Comparison of ENCODE assay signal across 8 cellular contexts in the genomic region with DNA sequence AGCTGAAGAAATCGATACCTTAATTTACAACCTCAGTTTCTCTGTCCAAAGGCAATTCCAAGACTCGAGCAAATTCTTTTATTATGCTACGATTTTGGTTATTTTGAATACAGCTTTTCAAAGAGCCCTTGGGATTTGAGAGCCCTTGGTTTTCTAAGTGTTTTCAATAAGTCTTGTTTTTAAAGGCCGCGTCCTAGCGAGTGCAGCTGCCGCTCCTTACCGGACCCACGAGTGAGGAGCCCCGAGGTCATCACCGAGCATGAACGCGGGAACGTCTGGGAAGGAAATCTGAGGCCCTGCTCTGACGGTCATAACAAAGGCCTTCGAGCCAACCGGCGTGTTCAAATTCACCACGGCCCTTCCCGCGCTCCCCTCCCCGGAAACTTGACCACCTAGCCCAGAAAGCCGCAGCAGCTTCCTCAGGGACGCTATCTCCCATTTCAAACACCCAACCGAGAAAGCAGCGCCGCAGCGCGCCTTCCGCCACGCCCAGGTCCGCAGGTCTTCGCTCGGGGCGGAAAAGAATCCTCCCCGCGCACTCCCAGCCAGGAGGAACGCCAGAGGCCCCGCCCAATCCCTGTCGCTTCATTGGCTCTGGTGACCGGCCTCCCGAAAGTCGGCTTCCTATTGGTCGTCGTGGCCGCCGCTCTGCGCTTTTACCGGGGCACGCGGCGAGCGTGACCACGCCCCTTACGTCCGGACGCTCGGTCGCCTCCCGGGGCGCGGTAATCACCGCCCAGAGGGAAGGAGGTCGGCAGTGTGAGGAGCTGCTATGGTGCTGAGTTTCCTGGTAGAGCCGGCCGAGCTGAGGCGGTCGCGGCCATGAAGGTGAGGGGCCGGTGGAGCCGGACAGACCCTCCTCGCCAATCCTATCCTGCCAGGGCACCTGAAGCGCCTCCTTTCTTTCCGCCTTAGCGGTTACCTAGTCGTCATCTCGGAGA. TPM values are rescaled to one million over a fixed set of nuclear protein-coding genes. Genes with fewer than 3 reads are reported as not detected.
DNase-seq lines count a peak whose midpoint lies in the region; ATAC-seq, FAIRE-seq and TF ChIP-seq lines count a peak whose summit lies in the region.

A gene with protein sequence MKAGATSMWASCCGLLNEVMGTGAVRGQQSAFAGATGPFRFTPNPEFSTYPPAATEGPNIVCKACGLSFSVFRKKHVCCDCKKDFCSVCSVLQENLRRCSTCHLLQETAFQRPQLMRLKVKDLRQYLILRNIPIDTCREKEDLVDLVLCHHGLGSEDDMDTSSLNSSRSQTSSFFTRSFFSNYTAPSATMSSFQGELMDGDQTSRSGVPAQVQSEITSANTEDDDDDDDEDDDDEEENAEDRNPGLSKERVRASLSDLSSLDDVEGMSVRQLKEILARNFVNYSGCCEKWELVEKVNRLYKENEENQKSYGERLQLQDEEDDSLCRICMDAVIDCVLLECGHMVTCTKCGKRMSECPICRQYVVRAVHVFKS (plus strand): TSS at position 728 of the 941 bp plus-strand sequence. CDS start 95 bp downstream, at position 823.

- H3K27ac ChIP-seq in kidney (ENCODE audit: low read depth in 2 of 2, low read length in 2 of 2) = peak within 1 kb of the TSS; percentile 78 to 89

- peaks cover 1% of the 10 kb centered on the region for H3K36me3 Mint-ChIP-seq in chondrocyte (ENCODE audit: low read depth)

- peak within 1 kb of the TSS; percentile 95 for H3K27ac Mint-ChIP-seq in chondrocyte (ENCODE audit: unreplicated experiment)

- peak; percentile 56 for TF ChIP-seq CTCF in chondrocyte (IDR thresholded peaks at IDR 0.05)
- TF ChIP-seq CTCF in kidney (IDR thresholded peaks at IDR 0.05; ENCODE audit: borderline replicate concordance, extremely low read depth, insufficient read depth) = no peak

- peaks cover 37% of the 10 kb centered on the region for H3K4me1 Mint-ChIP-seq in chondrocyte (ENCODE audit: low read depth)

- no peaks in the 10 kb centered on the region for H3K9me3 Mint-ChIP-seq in chondrocyte (ENCODE audit: low read depth)

- ATAC-seq in HG03439 (IDR thresholded peaks at IDR 0.05; ENCODE audit: unreplicated experiment) = peak; percentile 94

- peak; percentile 99 for TF ChIP-seq POLR2A in GM19193 (IDR thresholded peaks at IDR 0.05; ENCODE audit: extremely low read depth, insufficient read depth, insufficient read length)

- no peaks in the 10 kb centered on the region for H3K36me3 ChIP-seq in kidney (ENCODE audit: control insufficient read depth in 1 of 2, insufficient read depth in 2 of 2, low read length in 2 of 2)

- H3K9me3 ChIP-seq in kidney (ENCODE audit: control insufficient read depth in 1 of 2, low read length in 2 of 2) = no peaks in the 10 kb centered on the region

- H3K9ac ChIP-seq in kidney (ENCODE audit: low read length in 2 of 2) = peak within 1 kb of the TSS; percentile 71 to 86

- H3K4me1 ChIP-seq in kidney (ENCODE audit: control insufficient read depth in 1 of 2, insufficient read depth in 1 of 2, low read depth in 1 of 2, low read length in 2 of 2) = peaks cover 4 to 6% of the 10 kb centered on the region in 2 donors

- FAIRE-seq in kidney (lab: Jason Lieb, UNC) = peak; percentile 68

- no peaks in the 10 kb centered on the region for H3K27me3 Mint-ChIP-seq in chondrocyte (ENCODE audit: low read depth)

- H3K4me3 ChIP-seq in kidney (ENCODE audit: low read length in 2 of 2) = peak within 1 kb of the TSS; percentile 78 to 95

- intact Hi-C loops in kidney (cut with DNase I) = no loop called here

- DNase-seq in AML-193 (lab: John Stamatoyannopoulos, UW) = peak; percentile 98
- peak; percentile 99 for DNase-seq in NCI-H510A treated with DMSO at 0.1 percent for 48 hours (lab: John Stamatoyannopoulos, UW)
- DNase-seq in activated CD4-positive, alpha-beta T cell treated with anti-CD3 and anti-CD28 coated beads for 24 hours (ENCODE audit: low read depth in 2 of 2) = peak; percentile 97 to 98
- DNase-seq in chondrocyte (ENCODE audit: low spot score) = peak; percentile 99
- DNase-seq in kidney = peak; percentile 100
- peak; percentile 99 for DNase-seq in stimulated activated CD4-positive, alpha-beta T cell treated with anti-CD3 and anti-CD28 coated beads, Interleukin-15, amount 100 ng/mL, for 24 hours

- H3K4me3 Mint-ChIP-seq in chondrocyte (ENCODE audit: unreplicated experiment) = peak within 1 kb of the TSS; percentile 98

RNA-seq across cellular contexts. Expression of the gene that starts here (rescaled TPM):
- total RNA-seq in chondrocyte (29.9 to 31.3 TPM (median 31.2 TPM) in 3 replicates), kidney (48.1 TPM)
- 18.8 TPM for polyA plus RNA-seq in kidney (ENCODE audit: insufficient read depth, low read depth, low replicate concordance)

Comparison
In these comparisons a context has a peak if more than half of its experiments do, and no peak if none do; other contexts are left out.
1. Peak in every context shown above with its lines: DNase-seq, ATAC-seq, H3K4me3 ChIP-seq and H3K27ac ChIP-seq.